In the genomic region with DNA sequence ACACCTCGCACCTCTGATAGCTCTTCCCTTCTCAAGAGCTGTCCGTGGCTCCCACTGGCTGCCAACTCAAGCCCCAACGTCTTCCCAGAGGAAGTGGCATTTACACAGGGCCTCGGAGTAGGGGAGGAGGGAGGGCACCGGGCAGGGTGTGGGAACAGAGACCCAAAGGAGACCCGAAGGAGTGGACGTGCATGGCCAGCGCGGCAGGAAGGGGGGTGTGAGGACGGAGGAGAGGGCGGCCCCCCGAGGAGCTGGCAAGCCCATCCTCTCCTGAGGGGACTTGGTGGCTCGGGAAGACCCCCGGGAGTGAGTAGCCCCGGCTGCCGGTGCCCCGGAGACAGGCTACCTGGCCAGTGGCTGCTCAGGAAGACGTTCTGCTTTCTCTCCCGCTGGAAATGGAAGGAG, we compare ENCODE assay signal across 22 cellular contexts.
DNase-seq lines count a peak whose midpoint lies in the region; ATAC-seq and TF ChIP-seq lines count a peak whose summit lies in the region.
"Had no signal": no experiment of that assay in that cellular context is flagged by ENCODE, and none has a peak within 500 bp of the region (broad histone marks: within the 10 kb centered on the region; RNA-seq: fewer than 3 reads in every experiment).

No MANE protein-coding gene starts in this region.

- DNase-seq in activated naive CD4-positive, alpha-beta T cell treated with Interleukin-2 at 50 U/mL for 16 hours = peak; percentile 0
- DNase-seq in activated naive CD4-positive, alpha-beta T cell treated with anti-CD3 and anti-CD28 coated beads for 36 hours = no peak
- DNase-seq in activated B cell treated with CpG ODN at 0.5 μM for 24 hours (peak; percentile 10), ovary (peak in 4 of 5 donors; percentile 6 to 25 (median 12)), GM19240 (ENCODE audit: insufficient read length, low spot score) (no peak), CD14-positive monocyte (ENCODE audit: low spot score) (no peak), NCI-H1048 (lab: John Stamatoyannopoulos, UW) (no peak)
- DNase-seq: activated CD4-positive, alpha-beta T cell treated with anti-CD3 and anti-CD28 coated beads, Interleukin-2, amount 10 ng/mL, durations not matched to agents 24 days and 14 days; activated effector memory CD4-positive, alpha-beta T cell treated with anti-CD3 and anti-CD28 coated beads, Interleukin-2, amount 50 U/mL, for 16 hours; effector memory CD8-positive, alpha-beta T cell; foreskin keratinocyte; hippocampal formation; immature natural killer cell; NCI-H1930 had no signal

- TF ChIP-seq CTCF in activated B cell treated with CpG ODN at 0.5 μM for 24 hours (IDR thresholded peaks at IDR 0.05) (no peak), ovary (IDR thresholded peaks at IDR 0.05) (no peak), CD14-positive monocyte (IDR thresholded peaks at IDR 0.05) (no peak)

- peaks cover 0 to 32% (median 0%) of the 10 kb centered on the region in 11 experiments; a peak in 4 of 22 replicates for H4K20me1 ChIP-seq in BLaER1 treated with 17β-estradiol and CSF1 and Interleukin-3, amounts not matched to agents 10 nM and 100 nM

- peaks cover 8 to 82% (median 17%) of the 10 kb centered on the region in 11 experiments; a peak in 20 of 22 replicates for H3K27me3 ChIP-seq in BLaER1 treated with 17β-estradiol and CSF1 and Interleukin-3, amounts not matched to agents 10 nM and 100 nM
- H3K27me3 ChIP-seq in ovary = no peaks in the 10 kb centered on the region
- H3K27me3 ChIP-seq: foreskin keratinocyte, uterus had no signal

- H3K9ac ChIP-seq in BLaER1 treated with 17β-estradiol and CSF1 and Interleukin-3, amounts not matched to agents 10 nM and 100 nM = no peak overlapping the region
- H3K9ac ChIP-seq: parathyroid adenoma had no signal

- no peaks in the 10 kb centered on the region for H3K9me3 Mint-ChIP-seq in activated naive CD4-positive, alpha-beta T cell treated with anti-CD3 and anti-CD28 coated beads for 36 hours
- no peaks in the 10 kb centered on the region for H3K9me3 Mint-ChIP-seq in activated B cell treated with CpG ODN at 0.5 μM for 24 hours
- peaks cover 0 to 5% (median 0%) of the 10 kb centered on the region in 7 donors for H3K9me3 Mint-ChIP-seq in CD14-positive monocyte
- H3K9me3 Mint-ChIP-seq: activated CD4-positive, alpha-beta T cell treated with anti-CD3 and anti-CD28 coated beads, Interleukin-2, amount 10 ng/mL, durations not matched to agents 24 days and 14 days; effector memory CD8-positive, alpha-beta T cell; immature natural killer cell; natural killer cell treated with Interleukin-12 subunit alpha and Interleukin-12 subunit beta and Interleukin-15 and Interleukin-18, amount 100 ng/mL, for 72 hours; stimulated activated effector memory CD8-positive, alpha-beta T cell treated with anti-CD3 and anti-CD28 coated beads, Interleukin-12 subunit alpha, Interleukin-12 subunit beta, amount 100 ng/mL, for 72 hours had no signal

- H3K27ac Mint-ChIP-seq in activated naive CD4-positive, alpha-beta T cell treated with anti-CD3 and anti-CD28 coated beads for 36 hours = no peak overlapping the region
- H3K27ac Mint-ChIP-seq in activated B cell treated with CpG ODN at 0.5 μM for 24 hours = no peak overlapping the region
- H3K27ac Mint-ChIP-seq in CD14-positive monocyte = no peak overlapping the region
- H3K27ac Mint-ChIP-seq: activated CD4-positive, alpha-beta T cell treated with anti-CD3 and anti-CD28 coated beads, Interleukin-2, amount 10 ng/mL, durations not matched to agents 24 days and 14 days; effector memory CD8-positive, alpha-beta T cell; immature natural killer cell; natural killer cell treated with Interleukin-12 subunit alpha and Interleukin-12 subunit beta and Interleukin-15 and Interleukin-18, amount 100 ng/mL, for 72 hours; stimulated activated effector memory CD8-positive, alpha-beta T cell treated with anti-CD3 and anti-CD28 coated beads, Interleukin-12 subunit alpha, Interleukin-12 subunit beta, amount 100 ng/mL, for 72 hours had no signal

- no peaks in the 10 kb centered on the region for H3K36me3 Mint-ChIP-seq in activated naive CD4-positive, alpha-beta T cell treated with anti-CD3 and anti-CD28 coated beads for 36 hours (ENCODE audit: low read depth)
- H3K36me3 Mint-ChIP-seq in activated B cell treated with CpG ODN at 0.5 μM for 24 hours (ENCODE audit: low read depth) = no peaks in the 10 kb centered on the region
- H3K36me3 Mint-ChIP-seq in CD14-positive monocyte = no peaks in the 10 kb centered on the region
- H3K36me3 Mint-ChIP-seq: immature natural killer cell; natural killer cell treated with Interleukin-12 subunit alpha and Interleukin-12 subunit beta and Interleukin-15 and Interleukin-18, amount 100 ng/mL, for 72 hours had no signal

- H3K27me3 Mint-ChIP-seq in activated naive CD4-positive, alpha-beta T cell treated with anti-CD3 and anti-CD28 coated beads for 36 hours (ENCODE audit: low read depth) = no peaks in the 10 kb centered on the region
- H3K27me3 Mint-ChIP-seq in activated B cell treated with CpG ODN at 0.5 μM for 24 hours (peaks cover 2% of the 10 kb centered on the region), CD14-positive monocyte (ENCODE audit: low read depth in 3 of 3) (peaks cover 14 to 60% (median 34%) of the 10 kb centered on the region in 3 donors)
- H3K27me3 Mint-ChIP-seq: activated CD4-positive, alpha-beta T cell treated with anti-CD3 and anti-CD28 coated beads, Interleukin-2, amount 10 ng/mL, durations not matched to agents 24 days and 14 days; effector memory CD8-positive, alpha-beta T cell had no signal

- peaks cover 11% of the 10 kb centered on the region for H3K4me1 Mint-ChIP-seq in activated naive CD4-positive, alpha-beta T cell treated with anti-CD3 and anti-CD28 coated beads for 36 hours (ENCODE audit: low read depth)
- H3K4me1 Mint-ChIP-seq in activated B cell treated with CpG ODN at 0.5 μM for 24 hours (peaks cover 18% of the 10 kb centered on the region), CD14-positive monocyte (peaks cover 3% of the 10 kb centered on the region)

- no peak for TF ChIP-seq POLR2A in ovary (IDR thresholded peaks at IDR 0.05)

- H3K4me3 ChIP-seq in BLaER1 treated with 17β-estradiol and CSF1 and Interleukin-3, amounts not matched to agents 10 nM and 100 nM = no peak overlapping the region
- H3K4me3 ChIP-seq in ovary = no peak overlapping the region
- H3K4me3 ChIP-seq: left ventricle myocardium inferior, SK-N-MC, uterus had no signal

- H3K27ac ChIP-seq in BLaER1 treated with 17β-estradiol and CSF1 and Interleukin-3, amounts not matched to agents 10 nM and 100 nM = no peak overlapping the region
- no peak overlapping the region for H3K27ac ChIP-seq in ovary
- H3K27ac ChIP-seq: C4-2B, foreskin keratinocyte, left ventricle myocardium inferior, parathyroid adenoma, SK-N-MC, uterus had no signal

- H3K36me3 ChIP-seq in BLaER1 treated with 17β-estradiol and CSF1 and Interleukin-3, amounts not matched to agents 10 nM and 100 nM = no peaks in the 10 kb centered on the region
- H3K36me3 ChIP-seq in ovary = no peaks in the 10 kb centered on the region
- H3K36me3 ChIP-seq: left ventricle myocardium inferior, uterus had no signal

- H3K9me3 ChIP-seq in BLaER1 treated with 17β-estradiol and CSF1 and Interleukin-3, amounts not matched to agents 10 nM and 100 nM (replicated peaks in 1 of 11) = no peaks in the 10 kb centered on the region
- H3K9me3 ChIP-seq in ovary = no peaks in the 10 kb centered on the region
- H3K9me3 ChIP-seq: left ventricle myocardium inferior, uterus had no signal

- WGBS in ovary, 3 donors = 41 to 57% (median 51%) methylated on average over 19 of the region's 19 CpGs

- POLR2A ChIA-PET in activated B cell treated with CpG ODN at 0.5 μM for 24 hours (lab: Charles Lee) = no interaction called here

- no peak for ATAC-seq in activated B cell treated with CpG ODN at 0.5 μM for 24 hours (ENCODE audit: low read depth)
- ATAC-seq: effector memory CD8-positive, alpha-beta T cell; natural killer cell treated with Interleukin-12 subunit alpha and Interleukin-12 subunit beta and Interleukin-15 and Interleukin-18, amount 100 ng/mL, for 72 hours; stimulated activated effector memory CD8-positive, alpha-beta T cell treated with anti-CD3 and anti-CD28 coated beads, Interleukin-12 subunit alpha, Interleukin-12 subunit beta, amount 100 ng/mL, for 72 hours had no signal

- intact Hi-C loops in activated naive CD4-positive, alpha-beta T cell treated with anti-CD3 and anti-CD28 coated beads for 36 hours (cut with micrococcal nuclease) = no loop called here
- intact Hi-C loops in activated B cell treated with CpG ODN at 0.5 μM for 24 hours (cut with micrococcal nuclease) (loop anchor here (10.0 kb wide), 1 partner anchor 229 kb away; no protein-coding TSS in a partner anchor), ovary (cut with DNase I) (no loop called here), CD14-positive monocyte (cut with micrococcal nuclease) (no loop called here)

- peaks cover 40 to 95% (median 83%) of the 10 kb centered on the region in 10 experiments for H3K4me1 ChIP-seq in BLaER1 treated with 17β-estradiol and CSF1 and Interleukin-3, amounts not matched to agents 10 nM and 100 nM
- no peaks in the 10 kb centered on the region for H3K4me1 ChIP-seq in ovary (ENCODE audit: insufficient read depth)
- H3K4me1 ChIP-seq: uterus had no signal

- H3K4me2 ChIP-seq in BLaER1 treated with 17β-estradiol and CSF1 and Interleukin-3, amounts not matched to agents 10 nM and 100 nM = peak overlapping the region; percentile 13 to 99 (median 73); a peak in 18 of 22 replicates

- CTCF ChIA-PET in activated naive CD4-positive, alpha-beta T cell treated with anti-CD3 and anti-CD28 coated beads for 36 hours (lab: Charles Lee) = no interaction called here
- CTCF ChIA-PET in activated B cell treated with CpG ODN at 0.5 μM for 24 hours (lab: Charles Lee) = no interaction called here

- no peak overlapping the region for H3K4me3 Mint-ChIP-seq in activated naive CD4-positive, alpha-beta T cell treated with anti-CD3 and anti-CD28 coated beads for 36 hours
- H3K4me3 Mint-ChIP-seq in activated B cell treated with CpG ODN at 0.5 μM for 24 hours (no peak overlapping the region), CD14-positive monocyte (no peak overlapping the region)
- H3K4me3 Mint-ChIP-seq: activated CD4-positive, alpha-beta T cell treated with anti-CD3 and anti-CD28 coated beads, Interleukin-2, amount 10 ng/mL, durations not matched to agents 24 days and 14 days; effector memory CD8-positive, alpha-beta T cell; immature natural killer cell; natural killer cell treated with Interleukin-12 subunit alpha and Interleukin-12 subunit beta and Interleukin-15 and Interleukin-18, amount 100 ng/mL, for 72 hours; stimulated activated effector memory CD8-positive, alpha-beta T cell treated with anti-CD3 and anti-CD28 coated beads, Interleukin-12 subunit alpha, Interleukin-12 subunit beta, amount 100 ng/mL, for 72 hours had no signal

- no peak for TF ChIP-seq EP300 in ovary (IDR thresholded peaks at IDR 0.05)

Comparison
In these comparisons a context has a peak if more than half of its experiments do, and no peak if none do; other contexts are left out.
1. DNase-seq: peak in activated naive CD4-positive, alpha-beta T cell treated with Interleukin-2 at 50 U/mL for 16 hours (single experiment), activated B cell treated with CpG ODN at 0.5 μM for 24 hours (single experiment) and ovary (4 of 5); none in activated naive CD4-positive, alpha-beta T cell treated with anti-CD3 and anti-CD28 coated beads for 36 hours (single experiment), GM19240 (single experiment), CD14-positive monocyte (single experiment) and NCI-H1048 (single experiment).